Comparison of ENCODE assay signal across 32 cellular contexts in genomic region chr5:24864244-24864643, GRCh38.
"Had no signal": no experiment of that assay in that cellular context is flagged by ENCODE, and none has a peak within 500 bp of the region (broad histone marks: within the 10 kb centered on the region; RNA-seq: fewer than 3 reads in every experiment).

No MANE protein-coding gene starts in this region.

- H3K9me3 ChIP-seq: adrenal gland, body of pancreas had no signal

- H3K27me3 ChIP-seq: adrenal gland, body of pancreas, cardiac muscle cell had no signal

- H3K27ac ChIP-seq: adrenal gland, body of pancreas, cardiac muscle cell, VCaP had no signal

- ATAC-seq: activated CD8-positive, alpha-beta memory T cell treated with anti-CD3 and anti-CD28 coated beads, Interleukin-2, amount 10 ng/mL, durations not matched to agents 7 days and 5 days; activated CD8-positive, alpha-beta T cell treated with anti-CD3 and anti-CD28 coated beads, Interleukin-2, amount 10 ng/mL, durations not matched to agents 7 days and 5 days; activated naive CD4-positive, alpha-beta T cell treated with anti-CD3 and anti-CD28 coated beads, Interleukin-2, amount 50 U/mL, for 72 hours; body of pancreas had no signal

- DNase-seq: activated B cell treated with CpG ODN at 0.5 μM for 24 hours; activated CD4-positive, alpha-beta memory T cell treated with anti-CD3 and anti-CD28 coated beads, Interleukin-2, amount 10 ng/mL, durations not matched to agents 7 days and 5 days; activated CD4-positive, alpha-beta T cell treated with anti-CD3 and anti-CD28 coated beads for 4 hours; activated CD4-positive, alpha-beta T cell treated with anti-CD3 and anti-CD28 coated beads, Interleukin-2, amount 10 ng/mL, durations not matched to agents 7 days and 5 days; activated CD4-positive, alpha-beta T cell treated with anti-CD3 and anti-CD28 coated beads, Interleukin-2, amount 50 U/mL, for 48 hours; activated CD4-positive, CD25-positive, alpha-beta regulatory T cell treated with anti-CD3 and anti-CD28 coated beads, Interleukin-2, amount 50 U/mL, for 72 hours; activated CD8-positive, alpha-beta memory T cell treated with anti-CD3 and anti-CD28 coated beads for 24 hours; activated CD8-positive, alpha-beta memory T cell treated with anti-CD3 and anti-CD28 coated beads, Interleukin-2, amount 10 ng/mL, durations not matched to agents 7 days and 5 days; activated CD8-positive, alpha-beta memory T cell treated with anti-CD3 and anti-CD28 coated beads, Interleukin-2, amount 50 U/mL, for 48 hours; activated CD8-positive, alpha-beta T cell treated with anti-CD3 and anti-CD28 coated beads, Interleukin-2, amount 10 ng/mL, durations not matched to agents 7 days and 5 days; activated effector memory CD4-positive, alpha-beta T cell treated with Interleukin-2 at 50 U/mL for 16 hours; activated gamma-delta T cell treated with Interleukin-2 at 50 U/mL for 16 hours; activated naive CD4-positive, alpha-beta T cell; activated naive CD4-positive, alpha-beta T cell treated with anti-CD3 and anti-CD28 coated beads for 36 hours; activated naive CD4-positive, alpha-beta T cell treated with anti-CD3 and anti-CD28 coated beads, Interleukin-2, amount 50 U/mL, for 16 hours; activated naive CD8-positive, alpha-beta T cell treated with anti-CD3 and anti-CD28 coated beads for 36 hours; activated T-cell treated with anti-CD3 and anti-CD28 coated beads, Interleukin-2, amount 50 U/mL, for 24 hours; activated T-cell treated with anti-CD3 and anti-CD28 coated beads, Interleukin-2, amount 50 U/mL, for 48 hours; adrenal gland; amniotic stem cell; aorta; body of pancreas; caudate nucleus; cerebellar nuclear complex; T-helper 2 cell; T-helper 9 cell had no signal

- FAIRE-seq: astrocyte, bronchial epithelial cell, TTC549 had no signal

- H3K36me3 ChIP-seq: adrenal gland, cardiac muscle cell had no signal

- H3K4me1 ChIP-seq: adrenal gland, body of pancreas had no signal

- H3K4me3 ChIP-seq: adrenal gland, body of pancreas, cardiac muscle cell had no signal
